15 cellular contexts compared by ENCODE assay signal in genomic region chr3:136730595-136731273, GRCh38. TPM values are rescaled to one million over a fixed set of nuclear protein-coding genes. Genes with fewer than 3 reads are reported as not detected.
DNase-seq lines count a peak whose midpoint lies in the region; ATAC-seq, FAIRE-seq and TF ChIP-seq lines count a peak whose summit lies in the region.
"Had no signal": no experiment of that assay in that cellular context is flagged by ENCODE, and none has a peak within 500 bp of the region (broad histone marks: within the 10 kb centered on the region; RNA-seq: fewer than 3 reads in every experiment).

No MANE protein-coding gene starts in this region.

- POLR2A ChIA-PET in HepG2 (lab: Yijun Ruan, JAX): interaction anchor here (1.1 kb wide), 1 partner anchor 22 kb away, joined by 5 read pairs; the partner anchor contains the start of gene STAG1

- CTCF ChIA-PET in HepG2 (lab: Yijun Ruan, JAX; ENCODE audit: low intra/inter-chr PET ratio, low total read pairs): no interaction called here

- no peaks in the 10 kb centered on the region for H3K36me3 ChIP-seq in HepG2 (replicated peaks in 1 of 2; ENCODE audit: control insufficient read depth in 1 of 2, insufficient read depth in 2 of 2, low read length in 2 of 2)
- H3K36me3 ChIP-seq in suprapubic skin: no peaks in the 10 kb centered on the region
- H3K36me3 ChIP-seq: WERI-Rb-1 had no signal

- peaks cover 95% of the 10 kb centered on the region for H3K79me2 ChIP-seq in HepG2 (ENCODE audit: insufficient read depth, low read length)

- ATAC-seq in GM21360 (IDR thresholded peaks at IDR 0.05; ENCODE audit: unreplicated experiment): peak; percentile 39
- ATAC-seq in HG03196 (IDR thresholded peaks at IDR 0.05; ENCODE audit: unreplicated experiment): peak; percentile 49
- peak; percentile 18; the same call in 2 of the 3 replicates for ATAC-seq in HepG2
- ATAC-seq: esophagus mucosa had no signal

- BruUV-seq in HepG2 (replicated peaks; lab: Mats Ljungman, UMichigan): no TSS peak

- H3K4me3 ChIP-seq in HepG2 (replicated peaks in 1 of 3; ENCODE audit: insufficient read depth in 1 of 3, low read depth in 2 of 3, low read length in 3 of 3) (no peak overlapping the region), suprapubic skin (no peak overlapping the region)

- H3K4me1 ChIP-seq in HepG2 (ENCODE audit: insufficient read depth, low read length) (peaks cover 72% of the 10 kb centered on the region), suprapubic skin (peaks cover 59% of the 10 kb centered on the region)

- H3K9ac ChIP-seq in HepG2 (ENCODE audit: insufficient read depth, low read depth, low read length): peak overlapping the region; percentile 5

- no peak overlapping the region for H2AFZ ChIP-seq in HepG2 (ENCODE audit: low read length)

- FAIRE-seq in HepG2 (lab: Jason Lieb, UNC): no peak
- FAIRE-seq: astrocyte, kidney had no signal

- TF ChIP-seq EP300 in HepG2 (IDR thresholded peaks at IDR 0.05; ENCODE audit: low read depth in 2 of 2, low read length in 2 of 2) (no peak), HepG2 (CRISPR knock-in tag; IDR thresholded peaks at IDR 0.05; ENCODE audit: borderline replicate concordance) (no peak), suprapubic skin (IDR thresholded peaks at IDR 0.05) (no peak)

- peak; percentile 38 for DNase-seq in GM13976 (ENCODE audit: low spot score)
- DNase-seq in HepG2 (ENCODE audit: low spot score): no peak
- DNase-seq in DMS153 (lab: John Stamatoyannopoulos, UW): no peak
- DNase-seq in activated gamma-delta T cell (lab: John Stamatoyannopoulos, UW): no peak
- no peak for DNase-seq in suprapubic skin (ENCODE audit: low spot score in 2 of 2)
- DNase-seq in stimulated activated naive CD4-positive, alpha-beta T cell treated with Interleukin-2 at 50 U/mL for 16 hours (lab: John Stamatoyannopoulos, UW): no peak
- DNase-seq: Caco-2, kidney, NCI-H1436 treated with DMSO at 0.1 percent for 48 hours, WERI-Rb-1 had no signal

- no peak for TF ChIP-seq RAD21 in HepG2 (CRISPR knock-in tag; IDR thresholded peaks at IDR 0.05)

- H3K9me3 ChIP-seq in HepG2 (ENCODE audit: low read length): no peaks in the 10 kb centered on the region
- H3K9me3 ChIP-seq in suprapubic skin: no peaks in the 10 kb centered on the region
- H3K9me3 ChIP-seq: Caco-2 had no signal

- peak overlapping the region; percentile 20 for H3K27ac ChIP-seq in HepG2 (ENCODE audit: extremely low read length, insufficient read depth, low read length)
- H3K27ac ChIP-seq in suprapubic skin: no peak overlapping the region
- H3K27ac ChIP-seq: HL-60, WERI-Rb-1 had no signal

- H4K20me1 ChIP-seq in HepG2 (ENCODE audit: insufficient read depth, low read length): peaks cover 5% of the 10 kb centered on the region; the same call in 1 of the 2 replicates

- H3K27me3 ChIP-seq in HepG2 (ENCODE audit: control insufficient read depth in 1 of 2, insufficient read depth in 2 of 2, low read length in 2 of 2): no peaks in the 10 kb centered on the region
- H3K27me3 ChIP-seq in suprapubic skin: no peaks in the 10 kb centered on the region

- H3K4me2 ChIP-seq in HepG2 (ENCODE audit: low read depth, low read length): peak overlapping the region; percentile 35

- in situ Hi-C loops in GM13976 (cut with MboI; ENCODE audit: low sequenced_read_pairs, unreplicated experiment): loop anchor here (25.0 kb wide), 1 partner anchor 343 kb away; no protein-coding TSS in a partner anchor
- in situ Hi-C loops in HepG2 (cut with HindIII; ENCODE audit: extremely low pct_ligation_motif_present, low pct_unique_long_range_greater_than_20kb): loop anchor here (25.0 kb wide), 1 partner anchor 168 kb away; no protein-coding TSS in a partner anchor

- no peak for TF ChIP-seq POLR2A in HepG2 (IDR thresholded peaks at IDR 0.05; ENCODE audit: insufficient read depth in 1 of 2, low read depth in 2 of 2, low read length in 2 of 2)
- TF ChIP-seq POLR2A in suprapubic skin (IDR thresholded peaks at IDR 0.05): no peak

- intact Hi-C loops in HepG2 (cut with micrococcal nuclease; ENCODE audit: unreplicated experiment): loop anchor here (5.0 kb wide), 1 partner anchor 103 kb away; no protein-coding TSS in a partner anchor

- TF ChIP-seq CTCF in GM13976 (IDR thresholded peaks at IDR 0.05; ENCODE audit: borderline replicate concordance, control extremely low read depth, extremely low read depth, insufficient read depth, missing control alignments) (no peak), HepG2 (CRISPR knock-in tag; IDR thresholded peaks at IDR 0.05) (no peak), suprapubic skin (IDR thresholded peaks at IDR 0.05) (no peak)

TF ChIP-seq in HepG2, 621 proteins besides CTCF, POLR2A, EP300 and RAD21:
- peak; percentile 53 for TF ChIP-seq HNF4A (CRISPR knock-in tag; IDR thresholded peaks at IDR 0.05)
- no peak for TF ChIP-seq ZKSCAN5 (CRISPR knock-in tag; IDR thresholded peaks at IDR 0.05)
- no peak for TF ChIP-seq DNMT3B (CRISPR knock-in tag; conservative IDR thresholded peaks at IDR 0.05)
- no peak for TF ChIP-seq STAT5B (CRISPR knock-in tag; IDR thresholded peaks at IDR 0.05)
- TF ChIP-seq HNF4G (IDR thresholded peaks at IDR 0.05; ENCODE audit: borderline replicate concordance, low read depth, low read length): 0 out of 2 replicates have a peak, but pooled peaks have one; percentile 29
- no peak for TF ChIP-seq HNF4G (CRISPR knock-in tag; IDR thresholded peaks at IDR 0.05; ENCODE audit: borderline replicate concordance, low read depth)
- no peak for TF ChIP-seq JARID2 (CRISPR knock-in tag; IDR thresholded peaks at IDR 0.05; ENCODE audit: insufficient replicate concordance)

RNA-seq across cellular contexts. Expression of gene STAG1, which starts 21.4 kb away (rescaled TPM):
- total RNA-seq in HepG2 (2016; rRNA removed; fragmentation: Illumina TruSeq; extraction: Trizol) (25.9 and 37.8 TPM in 2 replicates), suprapubic skin (10 to 100 TPM; 33.8 to 76.4 (median 38.0) TPM)
- total RNA-seq in HepG2 (2016; cell fraction: cytosol; rRNA removed; fragmentation: Illumina TruSeq; extraction: Trizol; ENCODE audit: low read depth): 12.4 and 13.3 TPM in 2 replicates
- total RNA-seq in HepG2 (2016; cell fraction: insoluble cytoplasmic fraction; rRNA removed; fragmentation: Illumina TruSeq; extraction: Trizol): 27.2 and 38.3 TPM in 2 replicates
- 13.0 and 13.7 TPM in 2 replicates for total RNA-seq in HepG2 (2016; cell fraction: membrane; rRNA removed; fragmentation: Illumina TruSeq; extraction: Trizol)
- 45.3 and 46.5 TPM in 2 replicates for total RNA-seq in HepG2 (2016; cell fraction: nucleus; rRNA removed; fragmentation: Illumina TruSeq; extraction: Trizol)
- 5.8 and 6.2 TPM in 2 replicates for polyA plus RNA-seq in HepG2 (2011; rRNA removed)
- polyA plus RNA-seq in HepG2 (2011; cell fraction: cytosol; rRNA removed): 2.4 and 4.3 TPM in 2 replicates
- 2.8 and 4.2 TPM in 2 replicates for polyA plus RNA-seq in HepG2 (2011; cell fraction: nucleus; rRNA removed)
- 7.8 and 8.7 TPM in 2 replicates for polyA plus RNA-seq in HepG2 (2012)
- 1.00 and 1.1 TPM in 2 replicates for polyA plus RNA-seq in HepG2 (2016; cell fraction: cytosol; fragmentation: Illumina TruSeq; extraction: Trizol; ENCODE audit: low read depth)
- 19.1 and 21.9 TPM in 2 replicates for polyA plus RNA-seq in HepG2 (2016; cell fraction: insoluble cytoplasmic fraction; fragmentation: Illumina TruSeq; extraction: Trizol; ENCODE audit: low read depth)
- polyA plus RNA-seq in HepG2 (2016; cell fraction: membrane; fragmentation: Illumina TruSeq; extraction: Trizol; ENCODE audit: low read depth): 2.9 and 3.1 TPM in 2 replicates
- 16.1 and 16.2 TPM in 2 replicates for polyA plus RNA-seq in HepG2 (2016; cell fraction: nucleus; fragmentation: Illumina TruSeq; extraction: Trizol; ENCODE audit: insufficient read depth, low read depth)
- polyA minus RNA-seq in HepG2 (2011; rRNA and poly(A)+ RNA removed; ENCODE audit: low replicate concordance): 5.2 and 17.2 TPM in 2 replicates
- 9.1 and 13.0 TPM in 2 replicates for polyA minus RNA-seq in HepG2 (2011; cell fraction: cytosol; rRNA and poly(A)+ RNA removed)
- 44.2 and 44.3 TPM in 2 replicates for polyA minus RNA-seq in HepG2 (2011; cell fraction: nucleus; rRNA and poly(A)+ RNA removed)
